In genomic region chr9:130880599-130881220, GRCh38 we compare ENCODE assay signal across 39 cellular contexts. TPM values are rescaled to one million over a fixed set of nuclear protein-coding genes. Genes with fewer than 3 reads are reported as not detected.
"Had no signal": no experiment of that assay in that cellular context is flagged by ENCODE, and none has a peak within 500 bp of the region (broad histone marks: within the 10 kb centered on the region; RNA-seq: fewer than 3 reads in every experiment).

No MANE protein-coding gene starts in this region.

- DNase-seq: activated CD4-positive, alpha-beta memory T cell treated with anti-CD3 and anti-CD28 coated beads for 36 hours; activated CD4-positive, alpha-beta T cell treated with anti-CD3 and anti-CD28 coated beads for 36 hours; activated CD4-positive, alpha-beta T cell treated with anti-CD3 and anti-CD28 coated beads, Interleukin-2, amount 10 ng/mL, durations not matched to agents 24 days and 14 days; activated CD4-positive, CD25-positive, alpha-beta regulatory T cell; activated CD4-positive, CD25-positive, alpha-beta regulatory T cell treated with anti-CD3 and anti-CD28 coated beads, Interleukin-2, amount 50 U/mL, for 72 hours; activated CD8-positive, alpha-beta memory T cell treated with anti-CD3 and anti-CD28 coated beads, Interleukin-2, amount 10 ng/mL, durations not matched to agents 7 days and 5 days; activated CD8-positive, alpha-beta memory T cell treated with anti-CD3 and anti-CD28 coated beads, Interleukin-2, amount 50 U/mL, for 4 hours; activated CD8-positive, alpha-beta T cell treated with anti-CD3 and anti-CD28 coated beads, Interleukin-2, amount 10 ng/mL, durations not matched to agents 7 days and 5 days; activated effector memory CD4-positive, alpha-beta T cell treated with anti-CD3 and anti-CD28 coated beads, Interleukin-2, amount 50 U/mL, for 16 hours; activated naive CD4-positive, alpha-beta T cell treated with anti-CD3 and anti-CD28 coated beads for 36 hours; activated naive CD8-positive, alpha-beta T cell treated with anti-CD3 and anti-CD28 coated beads for 36 hours; activated naive CD8-positive, alpha-beta T cell treated with anti-CD3 and anti-CD28 coated beads, Interleukin-2, amount 50 U/mL, for 24 hours; activated T-cell treated with anti-CD3 and anti-CD28 coated beads, Interleukin-2, amount 50 U/mL, for 1 hour; activated T-cell treated with anti-CD3 and anti-CD28 coated beads, Interleukin-2, amount 50 U/mL, for 48 hours; adrenal gland; cortex of kidney; dermis blood vessel endothelial cell; effector CD4-positive, alpha-beta T cell; effector memory CD8-positive, alpha-beta T cell; esophagus squamous epithelium; foreskin melanocyte; T-helper 2 cell had no signal

- H3K9me3 Mint-ChIP-seq: activated CD4-positive, alpha-beta memory T cell treated with anti-CD3 and anti-CD28 coated beads for 36 hours; activated CD4-positive, alpha-beta T cell treated with anti-CD3 and anti-CD28 coated beads, Interleukin-2, amount 10 ng/mL, durations not matched to agents 24 days and 14 days; activated naive CD4-positive, alpha-beta T cell treated with anti-CD3 and anti-CD28 coated beads for 36 hours; activated naive CD4-positive, alpha-beta T cell treated with anti-CD3 and anti-CD28 coated beads, Interleukin-2, amount 50 U/mL, for 24 hours; activated naive CD8-positive, alpha-beta T cell treated with anti-CD3 and anti-CD28 coated beads for 36 hours; activated naive CD8-positive, alpha-beta T cell treated with anti-CD3 and anti-CD28 coated beads, Interleukin-2, amount 50 U/mL, for 24 hours; activated T-helper 1 cell treated with anti-CD3 and anti-CD28 coated beads, Interleukin-12 subunit alpha, Interleukin-12 subunit beta, Interleukin-2, Interleukin-4 antibody, amounts not matched to agents 30 ng/mL and 10 ng/mL and 1 ng/mL, durations not matched to agents 14 hours and 24 hours and 36 hours; activated T-helper 2 cell treated with anti-CD3 and anti-CD28 coated beads, Interferon-gamma antibody, Interleukin-2, Interleukin-4, amounts not matched to agents 10 μg/mL and 5 μg/mL and 100 μg/mL, durations not matched to agents 14 hours and 24 hours and 36 hours; brain; central memory CD8-positive, alpha-beta T cell; effector memory CD8-positive, alpha-beta T cell had no signal

- H3K27ac Mint-ChIP-seq: activated CD4-positive, alpha-beta memory T cell treated with anti-CD3 and anti-CD28 coated beads for 36 hours; activated CD4-positive, alpha-beta T cell treated with anti-CD3 and anti-CD28 coated beads for 36 hours; activated CD4-positive, alpha-beta T cell treated with anti-CD3 and anti-CD28 coated beads, Interleukin-2, amount 10 ng/mL, durations not matched to agents 24 days and 14 days; activated CD8-positive, alpha-beta memory T cell treated with anti-CD3 and anti-CD28 coated beads, Interleukin-2, amount 10 ng/mL, durations not matched to agents 7 days and 5 days; activated CD8-positive, alpha-beta T cell treated with anti-CD3 and anti-CD28 coated beads, Interleukin-2, amount 10 ng/mL, durations not matched to agents 7 days and 5 days; activated naive CD4-positive, alpha-beta T cell treated with anti-CD3 and anti-CD28 coated beads, Interleukin-2, amount 50 U/mL, for 24 hours; activated naive CD8-positive, alpha-beta T cell treated with anti-CD3 and anti-CD28 coated beads for 36 hours; activated naive CD8-positive, alpha-beta T cell treated with anti-CD3 and anti-CD28 coated beads, Interleukin-2, amount 50 U/mL, for 24 hours; activated T-helper 1 cell treated with anti-CD3 and anti-CD28 coated beads, Interleukin-12 subunit alpha, Interleukin-12 subunit beta, Interleukin-2, Interleukin-4 antibody, amounts not matched to agents 30 ng/mL and 10 ng/mL and 1 ng/mL, durations not matched to agents 14 hours and 24 hours and 36 hours; activated T-helper 2 cell treated with anti-CD3 and anti-CD28 coated beads, Interferon-gamma antibody, Interleukin-2, Interleukin-4, amounts not matched to agents 10 μg/mL and 5 μg/mL and 100 μg/mL, durations not matched to agents 14 hours and 24 hours and 36 hours had no signal

- H3K4me1 ChIP-seq: adrenal gland, ascending aorta, breast epithelium had no signal

- ATAC-seq: activated CD4-positive, alpha-beta T cell treated with anti-CD3 and anti-CD28 coated beads for 36 hours; activated CD8-positive, alpha-beta memory T cell treated with anti-CD3 and anti-CD28 coated beads, Interleukin-2, amount 10 ng/mL, durations not matched to agents 7 days and 5 days; activated CD8-positive, alpha-beta T cell treated with anti-CD3 and anti-CD28 coated beads, Interleukin-2, amount 10 ng/mL, durations not matched to agents 7 days and 5 days; activated naive CD8-positive, alpha-beta T cell treated with anti-CD3 and anti-CD28 coated beads, Interleukin-2, amount 50 U/mL, for 24 hours; effector memory CD8-positive, alpha-beta T cell; gastroesophageal sphincter had no signal

- H3K27me3 ChIP-seq: adrenal gland, ascending aorta, breast epithelium, cardiac muscle cell, esophagus squamous epithelium, gastroesophageal sphincter had no signal

- H3K27me3 Mint-ChIP-seq: activated CD4-positive, alpha-beta memory T cell treated with anti-CD3 and anti-CD28 coated beads for 36 hours; activated CD4-positive, alpha-beta T cell treated with anti-CD3 and anti-CD28 coated beads for 36 hours; activated CD4-positive, alpha-beta T cell treated with anti-CD3 and anti-CD28 coated beads, Interleukin-2, amount 10 ng/mL, durations not matched to agents 24 days and 14 days; activated CD8-positive, alpha-beta memory T cell treated with anti-CD3 and anti-CD28 coated beads, Interleukin-2, amount 10 ng/mL, durations not matched to agents 7 days and 5 days; activated naive CD4-positive, alpha-beta T cell treated with anti-CD3 and anti-CD28 coated beads, Interleukin-2, amount 50 U/mL, for 24 hours; activated naive CD8-positive, alpha-beta T cell treated with anti-CD3 and anti-CD28 coated beads for 36 hours; activated naive CD8-positive, alpha-beta T cell treated with anti-CD3 and anti-CD28 coated beads, Interleukin-2, amount 50 U/mL, for 24 hours; brain; central memory CD8-positive, alpha-beta T cell; effector memory CD8-positive, alpha-beta T cell had no signal

- H3K4me3 ChIP-seq: adrenal gland, ascending aorta, breast epithelium, cardiac muscle cell, esophagus squamous epithelium, gastroesophageal sphincter had no signal

- H3K9me3 ChIP-seq: adrenal gland, ascending aorta, breast epithelium, esophagus squamous epithelium, gastroesophageal sphincter had no signal

- H3K4me3 Mint-ChIP-seq: activated CD4-positive, alpha-beta memory T cell treated with anti-CD3 and anti-CD28 coated beads for 36 hours; activated CD4-positive, alpha-beta T cell treated with anti-CD3 and anti-CD28 coated beads for 36 hours; activated CD4-positive, alpha-beta T cell treated with anti-CD3 and anti-CD28 coated beads, Interleukin-2, amount 10 ng/mL, durations not matched to agents 24 days and 14 days; activated CD8-positive, alpha-beta memory T cell treated with anti-CD3 and anti-CD28 coated beads, Interleukin-2, amount 10 ng/mL, durations not matched to agents 7 days and 5 days; activated CD8-positive, alpha-beta T cell treated with anti-CD3 and anti-CD28 coated beads, Interleukin-2, amount 10 ng/mL, durations not matched to agents 7 days and 5 days; activated naive CD4-positive, alpha-beta T cell treated with anti-CD3 and anti-CD28 coated beads for 36 hours; activated naive CD4-positive, alpha-beta T cell treated with anti-CD3 and anti-CD28 coated beads, Interleukin-2, amount 50 U/mL, for 24 hours; activated naive CD8-positive, alpha-beta T cell treated with anti-CD3 and anti-CD28 coated beads for 36 hours; activated naive CD8-positive, alpha-beta T cell treated with anti-CD3 and anti-CD28 coated beads, Interleukin-2, amount 50 U/mL, for 24 hours; activated T-helper 1 cell treated with anti-CD3 and anti-CD28 coated beads, Interleukin-12 subunit alpha, Interleukin-12 subunit beta, Interleukin-2, Interleukin-4 antibody, amounts not matched to agents 30 ng/mL and 10 ng/mL and 1 ng/mL, durations not matched to agents 14 hours and 24 hours and 36 hours; brain; central memory CD8-positive, alpha-beta T cell; effector memory CD8-positive, alpha-beta T cell had no signal

- H3K4me1 Mint-ChIP-seq: activated CD4-positive, alpha-beta T cell treated with anti-CD3 and anti-CD28 coated beads for 36 hours; activated CD4-positive, alpha-beta T cell treated with anti-CD3 and anti-CD28 coated beads, Interleukin-2, amount 10 ng/mL, durations not matched to agents 24 days and 14 days; activated CD8-positive, alpha-beta memory T cell treated with anti-CD3 and anti-CD28 coated beads, Interleukin-2, amount 10 ng/mL, durations not matched to agents 7 days and 5 days; activated naive CD4-positive, alpha-beta T cell treated with anti-CD3 and anti-CD28 coated beads, Interleukin-2, amount 50 U/mL, for 24 hours; activated naive CD8-positive, alpha-beta T cell treated with anti-CD3 and anti-CD28 coated beads for 36 hours; activated naive CD8-positive, alpha-beta T cell treated with anti-CD3 and anti-CD28 coated beads, Interleukin-2, amount 50 U/mL, for 24 hours; brain; central memory CD8-positive, alpha-beta T cell had no signal

- FAIRE-seq: colon had no signal

- H3K27ac ChIP-seq: adrenal gland, ascending aorta, breast epithelium, cardiac muscle cell, epithelial cell of prostate, gastroesophageal sphincter had no signal

RNA-seq across cellular contexts. Expression of gene QRFP, which starts 15.9 kb away (rescaled TPM):
- total RNA-seq: activated CD4-positive, alpha-beta memory T cell treated with anti-CD3 and anti-CD28 coated beads for 36 hours; activated CD4-positive, alpha-beta T cell treated with anti-CD3 and anti-CD28 coated beads for 36 hours; activated CD4-positive, alpha-beta T cell treated with anti-CD3 and anti-CD28 coated beads, Interleukin-2, amount 10 ng/mL, durations not matched to agents 24 days and 14 days; activated CD8-positive, alpha-beta memory T cell treated with anti-CD3 and anti-CD28 coated beads for 36 hours; activated CD8-positive, alpha-beta memory T cell treated with anti-CD3 and anti-CD28 coated beads, Interleukin-2, amount 10 ng/mL, durations not matched to agents 7 days and 5 days; activated CD8-positive, alpha-beta T cell treated with anti-CD3 and anti-CD28 coated beads, Interleukin-2, amount 10 ng/mL, durations not matched to agents 7 days and 5 days; activated naive CD4-positive, alpha-beta T cell treated with anti-CD3 and anti-CD28 coated beads for 36 hours; activated naive CD8-positive, alpha-beta T cell treated with anti-CD3 and anti-CD28 coated beads for 36 hours; activated T-helper 1 cell treated with anti-CD3 and anti-CD28 coated beads, Interleukin-12 subunit alpha, Interleukin-12 subunit beta, Interleukin-2, Interleukin-4 antibody, amounts not matched to agents 30 ng/mL and 10 ng/mL and 1 ng/mL, durations not matched to agents 14 hours and 24 hours and 36 hours; activated T-helper 2 cell treated with anti-CD3 and anti-CD28 coated beads, Interferon-gamma antibody, Interleukin-2, Interleukin-4, amounts not matched to agents 10 μg/mL and 5 μg/mL and 100 μg/mL, durations not matched to agents 14 hours and 24 hours and 36 hours; adrenal gland; ascending aorta; breast epithelium; cardiac muscle cell; cerebellum; dermis blood vessel endothelial cell; fibroblast of lung; fibroblast of villous mesenchyme; gastroesophageal sphincter; glomerular endothelial cell; T-helper 1 cell treated with Interleukin-12 subunit alpha and Interleukin-12 subunit beta and Interleukin-4 antibody, amounts not matched to agents 30 ng/mL and 1 ng/mL, for 36 hours had no signal
- polyA plus RNA-seq: adrenal gland, fibroblast of lung had no signal

RNA-seq across cellular contexts. Expression of gene FIBCD1, which starts 58.3 kb away (rescaled TPM):
- total RNA-seq: activated CD4-positive, alpha-beta memory T cell treated with anti-CD3 and anti-CD28 coated beads for 36 hours; activated CD4-positive, alpha-beta T cell treated with anti-CD3 and anti-CD28 coated beads for 36 hours; activated CD4-positive, alpha-beta T cell treated with anti-CD3 and anti-CD28 coated beads, Interleukin-2, amount 10 ng/mL, durations not matched to agents 24 days and 14 days; activated CD8-positive, alpha-beta memory T cell treated with anti-CD3 and anti-CD28 coated beads for 36 hours; activated CD8-positive, alpha-beta memory T cell treated with anti-CD3 and anti-CD28 coated beads, Interleukin-2, amount 10 ng/mL, durations not matched to agents 7 days and 5 days; activated CD8-positive, alpha-beta T cell treated with anti-CD3 and anti-CD28 coated beads, Interleukin-2, amount 10 ng/mL, durations not matched to agents 7 days and 5 days; activated naive CD4-positive, alpha-beta T cell treated with anti-CD3 and anti-CD28 coated beads for 36 hours; activated naive CD8-positive, alpha-beta T cell treated with anti-CD3 and anti-CD28 coated beads for 36 hours; activated T-helper 1 cell treated with anti-CD3 and anti-CD28 coated beads, Interleukin-12 subunit alpha, Interleukin-12 subunit beta, Interleukin-2, Interleukin-4 antibody, amounts not matched to agents 30 ng/mL and 10 ng/mL and 1 ng/mL, durations not matched to agents 14 hours and 24 hours and 36 hours; activated T-helper 2 cell treated with anti-CD3 and anti-CD28 coated beads, Interferon-gamma antibody, Interleukin-2, Interleukin-4, amounts not matched to agents 10 μg/mL and 5 μg/mL and 100 μg/mL, durations not matched to agents 14 hours and 24 hours and 36 hours; ascending aorta; esophagus squamous epithelium; glomerular endothelial cell; T-helper 1 cell treated with Interleukin-12 subunit alpha and Interleukin-12 subunit beta and Interleukin-4 antibody, amounts not matched to agents 30 ng/mL and 1 ng/mL, for 36 hours had no signal
